9 cellular contexts compared by ENCODE assay signal in genomic region chr2:65320042-65320711, GRCh38.
A peak's percentile ranks its signal among the peaks of the same experiment; 100 is the strongest.
DNase-seq lines count a peak whose midpoint lies in the region; ATAC-seq and TF ChIP-seq lines count a peak whose summit lies in the region.
"Had no signal": no experiment of that assay in that cellular context is flagged by ENCODE, and none has a peak within 500 bp of the region (broad histone marks: within the 10 kb centered on the region; RNA-seq: fewer than 3 reads in every experiment).

No MANE protein-coding gene starts in this region.

- ATAC-seq in activated CD4-positive, CD25-positive, alpha-beta regulatory T cell treated with anti-CD3 and anti-CD28 coated beads, Interleukin-2, amount 50 U/mL, for 24 hours: peak; percentile 93
- peak; percentile 64 for ATAC-seq in GM21786 (IDR thresholded peaks at IDR 0.05; ENCODE audit: unreplicated experiment)

- H3K27ac ChIP-seq in brain microvascular endothelial cell: peak overlapping the region; percentile 98
- H3K27ac ChIP-seq: C4-2B had no signal

- no peak for DNase-seq in activated CD4-positive, CD25-positive, alpha-beta regulatory T cell treated with anti-CD3 and anti-CD28 coated beads, Interleukin-2, amount 50 U/mL, for 72 hours
- peak; percentile 51 for DNase-seq in HuH-7.5 (ENCODE audit: low spot score)
- DNase-seq in brain microvascular endothelial cell: peak; percentile 91
- DNase-seq in myocyte (ENCODE audit: low read depth): peak; percentile 94
- no peak for DNase-seq in NCI-H1694 treated with DMSO at 0.1 percent for 48 hours (lab: John Stamatoyannopoulos, UW)
- DNase-seq in inferior parietal cortex (ENCODE audit: extremely low spot score): no peak

- peaks cover 21% of the 10 kb centered on the region for H3K36me3 ChIP-seq in brain microvascular endothelial cell (replicated peaks)

- in situ Hi-C loops in brain microvascular endothelial cell (cut with HindIII; ENCODE audit: low pct_ligation_motif_present, low sequenced_read_pairs): no loop called here

- TF ChIP-seq CTCF in brain microvascular endothelial cell (IDR thresholded peaks at IDR 0.05; ENCODE audit: low read depth, low read length, missing control alignments): peak; percentile 88

- peak overlapping the region; percentile 3 for H3K4me3 ChIP-seq in brain microvascular endothelial cell (ENCODE audit: low read depth, low read length)

- H3K27me3 ChIP-seq in brain microvascular endothelial cell (replicated peaks): no peaks in the 10 kb centered on the region

Comparison
In these comparisons a context has a peak if more than half of its experiments do, and no peak if none do; other contexts are left out.
1. DNase-seq: peak in HuH-7.5 (single experiment), brain microvascular endothelial cell (single experiment) and myocyte (single experiment); none in activated CD4-positive, CD25-positive, alpha-beta regulatory T cell treated with anti-CD3 and anti-CD28 coated beads, Interleukin-2, amount 50 U/mL, for 72 hours (single experiment), NCI-H1694 treated with DMSO at 0.1 percent for 48 hours (single experiment) and inferior parietal cortex (single experiment).